Comparison of ENCODE assay signal across 9 cellular contexts in the genomic region with DNA sequence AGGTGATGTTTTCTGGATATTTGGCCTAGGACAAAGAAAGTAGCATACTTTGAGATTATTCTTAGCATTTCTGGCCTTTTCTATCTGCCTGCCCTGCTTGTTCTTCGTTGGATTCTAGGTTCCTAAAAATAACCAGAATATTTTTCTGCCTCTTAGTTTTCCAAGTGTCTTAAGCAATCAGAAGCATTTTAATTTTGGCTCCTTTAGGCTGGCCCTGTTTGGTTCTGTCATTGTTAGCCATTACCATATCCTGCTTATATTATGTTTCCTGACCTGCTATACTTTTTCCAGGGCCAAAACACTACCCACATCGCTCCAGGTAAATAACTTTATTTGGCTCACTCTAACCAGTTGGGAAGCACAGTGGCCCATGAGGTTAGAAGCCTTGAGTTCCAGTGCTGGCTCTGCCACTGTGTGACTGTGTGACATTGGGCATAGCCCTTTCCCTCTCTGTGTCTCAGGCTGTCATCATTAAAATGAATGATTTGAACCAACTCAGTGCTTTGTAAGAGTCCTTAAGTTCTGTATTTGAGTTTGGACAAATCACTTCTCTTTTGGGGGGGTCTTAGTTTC.
DNase-seq lines count a peak whose midpoint lies in the region; ATAC-seq and TF ChIP-seq lines count a peak whose summit lies in the region.
"Had no signal": no experiment of that assay in that cellular context is flagged by ENCODE, and none has a peak within 500 bp of the region (broad histone marks: within the 10 kb centered on the region; RNA-seq: fewer than 3 reads in every experiment).

No MANE protein-coding gene starts in this region.

- peaks cover 0 to 1% (median 0%) of the 10 kb centered on the region in 5 donors for H3K9me3 Mint-ChIP-seq in CD8-positive, alpha-beta memory T cell
- H3K9me3 Mint-ChIP-seq in effector memory CD8-positive, alpha-beta T cell, result no peaks in the 10 kb centered on the region

- H3K4me1 ChIP-seq in CD8-positive, alpha-beta memory T cell (ENCODE audit: insufficient read depth, low read length), result peaks cover 97% of the 10 kb centered on the region
- H3K4me1 ChIP-seq in prostate gland (replicated peaks), result no peaks in the 10 kb centered on the region

- H3K27me3 ChIP-seq in CD8-positive, alpha-beta memory T cell (ENCODE audit: insufficient read depth, low read length, poor library complexity, severe bottlenecking), result no peaks in the 10 kb centered on the region
- H3K27me3 ChIP-seq in prostate gland (replicated peaks; ENCODE audit: insufficient read depth), result no peaks in the 10 kb centered on the region

- H3K27ac Mint-ChIP-seq in CD8-positive, alpha-beta memory T cell, result peak overlapping the region; percentile 79 to 99 (median 92)
- H3K27ac Mint-ChIP-seq in effector memory CD8-positive, alpha-beta T cell, result peak overlapping the region; percentile 97

- no peak for TF ChIP-seq POLR2A in prostate gland (IDR thresholded peaks at IDR 0.05)
- no peak for TF ChIP-seq POLR2A in lower leg skin (IDR thresholded peaks at IDR 0.05)

- peak overlapping the region; percentile 22 to 81 (median 77) for H3K4me3 Mint-ChIP-seq in CD8-positive, alpha-beta memory T cell
- H3K4me3 Mint-ChIP-seq in effector memory CD8-positive, alpha-beta T cell, result peak overlapping the region; percentile 72 to 76

- peaks cover 94 to 97% (median 97%) of the 10 kb centered on the region in 3 donors for H3K4me1 Mint-ChIP-seq in CD8-positive, alpha-beta memory T cell
- H3K4me1 Mint-ChIP-seq in effector memory CD8-positive, alpha-beta T cell (ENCODE audit: low read depth in 2 of 2), result peaks cover 83 to 93% of the 10 kb centered on the region in 2 donors

- WGBS in prostate gland, result 52% methylated on average over 2 of the region's 2 CpGs
- WGBS in lower leg skin, 2 donors, result 35 to 39% methylated on average over 2 of the region's 2 CpGs

- H3K9me3 ChIP-seq in CD8-positive, alpha-beta memory T cell (ENCODE audit: low read length), result no peaks in the 10 kb centered on the region
- peaks cover 4% of the 10 kb centered on the region for H3K9me3 ChIP-seq in KOPT-K1 (ENCODE audit: insufficient read depth, low read length, poor library complexity, severe bottlenecking)
- no peaks in the 10 kb centered on the region for H3K9me3 ChIP-seq in prostate gland

- TF ChIP-seq CTCF in prostate gland (IDR thresholded peaks at IDR 0.05) (no peak), GM13976 (IDR thresholded peaks at IDR 0.05; ENCODE audit: borderline replicate concordance, control extremely low read depth, extremely low read depth, insufficient read depth, missing control alignments) (no peak), lower leg skin (IDR thresholded peaks at IDR 0.05) (no peak)

- H3K27me3 Mint-ChIP-seq in CD8-positive, alpha-beta memory T cell, result no peaks in the 10 kb centered on the region
- no peaks in the 10 kb centered on the region for H3K27me3 Mint-ChIP-seq in effector memory CD8-positive, alpha-beta T cell

- CTCF ChIA-PET in CD8-positive, alpha-beta memory T cell (lab: Charles Lee), result interaction anchor here (1.6 to 3.4 kb wide), 3 partner anchors 43 to 92 kb away, joined by 3 to 39 read pairs (median 8); partner anchors contain the start of gene STIM1

- H3K36me3 ChIP-seq in CD8-positive, alpha-beta memory T cell (ENCODE audit: insufficient read depth, low read length), result no peaks in the 10 kb centered on the region
- H3K36me3 ChIP-seq in KOPT-K1 (ENCODE audit: insufficient read depth, low read length) (no peaks in the 10 kb centered on the region), prostate gland (no peaks in the 10 kb centered on the region)

- in situ Hi-C loops in GM13976 (cut with MboI; ENCODE audit: low sequenced_read_pairs, unreplicated experiment), result no loop called here

- POLR2A ChIA-PET in CD8-positive, alpha-beta memory T cell (lab: Charles Lee), result interaction anchor here (0.7 to 3.1 kb wide), 3 partner anchors 92 to 105 kb away, joined by 3 to 24 read pairs (median 8); partner anchors contain the start of genes RHOG and STIM1

- no peak for DNase-seq in CD8-positive, alpha-beta memory T cell
- no peak for DNase-seq in effector memory CD8-positive, alpha-beta T cell
- DNase-seq in prostate gland (ENCODE audit: low spot score) (no peak), GM13976 (ENCODE audit: low spot score) (no peak), lower leg skin (ENCODE audit: low spot score in 2 of 2) (no peak), GM19238 (ENCODE audit: insufficient read length, low spot score) (no peak)
- DNase-seq: DMS53 had no signal

- intact Hi-C loops in prostate gland (cut with DNase I) (loop anchor here (5.0 kb wide), 2 partner anchors 81 to 89 kb away; partner anchors contain the start of gene STIM1), lower leg skin (cut with DNase I; ENCODE audit: low total_unique reads) (no loop called here)

- ATAC-seq in effector memory CD8-positive, alpha-beta T cell (replicated peaks), result peak; percentile 13
- ATAC-seq in GM21360 (IDR thresholded peaks at IDR 0.05; ENCODE audit: unreplicated experiment), result no peak

- H3K4me3 ChIP-seq in CD8-positive, alpha-beta memory T cell (ENCODE audit: low read length), result peak overlapping the region; percentile 23
- H3K4me3 ChIP-seq in prostate gland (no peak overlapping the region), lower leg skin (ENCODE audit: low read depth, poor library complexity, severe bottlenecking) (no peak overlapping the region)

- H3K27ac ChIP-seq in CD8-positive, alpha-beta memory T cell (ENCODE audit: low read depth, low read length), result peak overlapping the region; percentile 13
- H3K27ac ChIP-seq in KOPT-K1 (ENCODE audit: low read depth, low read length, poor library complexity, severe bottlenecking), result peak overlapping the region; percentile 95
- H3K27ac ChIP-seq in prostate gland, result peak overlapping the region; percentile 49 to 58

- H3K36me3 Mint-ChIP-seq in CD8-positive, alpha-beta memory T cell, result peaks cover 2 to 7% (median 5%) of the 10 kb centered on the region in 3 donors
- H3K36me3 Mint-ChIP-seq in effector memory CD8-positive, alpha-beta T cell (ENCODE audit: insufficient read depth), result peaks cover 7% of the 10 kb centered on the region

Comparison
In these comparisons a context has a peak if more than half of its experiments do, and no peak if none do; other contexts are left out.
1. H3K27ac ChIP-seq: peak in every context shown above with its lines; median percentile 95 in KOPT-K1; 54 in prostate gland; 13 in CD8-positive, alpha-beta memory T cell.